In the genomic region with DNA sequence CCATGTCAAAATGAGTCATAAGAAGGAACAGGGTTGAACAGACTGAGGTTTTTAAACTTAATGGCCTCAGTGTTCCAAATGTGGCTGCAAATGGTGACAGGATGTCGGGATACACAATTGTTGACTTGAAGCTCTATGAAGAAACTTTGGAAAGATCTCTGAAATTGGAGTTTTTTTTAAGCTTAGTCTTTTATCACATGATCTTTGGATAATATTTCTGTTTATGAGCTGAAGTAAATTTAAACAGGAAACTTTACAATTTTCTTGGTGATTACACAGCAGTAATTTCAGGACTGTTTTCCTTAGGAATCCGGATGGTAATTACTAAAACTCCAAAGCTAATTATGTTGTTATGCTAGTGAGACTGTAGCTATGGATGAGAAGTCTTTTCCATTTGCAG, we compare ENCODE assay signal across 21 cellular contexts.
DNase-seq lines count a peak whose midpoint lies in the region; ATAC-seq and TF ChIP-seq lines count a peak whose summit lies in the region.
"Had no signal": no experiment of that assay in that cellular context is flagged by ENCODE, and none has a peak within 500 bp of the region (broad histone marks: within the 10 kb centered on the region; RNA-seq: fewer than 3 reads in every experiment).

No MANE protein-coding gene starts in this region.

- H3K27me3 ChIP-seq in A673 (replicated peaks; ENCODE audit: insufficient read depth, low read depth, low read length, poor library complexity), result no peaks in the 10 kb centered on the region
- no peaks in the 10 kb centered on the region for H3K27me3 ChIP-seq in osteoblast (ENCODE audit: insufficient read depth, low read length)

- no peak for TF ChIP-seq CTCF in A673 (conservative IDR thresholded peaks at IDR 0.05; ENCODE audit: low read depth, low read length)
- no peak for TF ChIP-seq CTCF in osteoblast (IDR thresholded peaks at IDR 0.05; ENCODE audit: extremely low read depth, low read depth, low read length)

- no peaks in the 10 kb centered on the region for H3K36me3 ChIP-seq in A673 (ENCODE audit: insufficient read depth, low read length, poor library complexity, severe bottlenecking)
- H3K36me3 ChIP-seq in osteoblast (ENCODE audit: insufficient read depth, low read length), result no peaks in the 10 kb centered on the region

- H3K4me2 ChIP-seq in osteoblast (ENCODE audit: insufficient read depth, low read length), result no peak overlapping the region
- H3K4me2 ChIP-seq: PC-9 had no signal

- POLR2A ChIA-PET in A673 (lab: Charles Lee; ENCODE audit: low non-redundant PET), result interaction anchor here (0.6 kb wide), 1 partner anchor 15 kb away, joined by 5 read pairs; no protein-coding TSS in a partner anchor

- no peaks in the 10 kb centered on the region for H3K9me3 ChIP-seq in A673 (ENCODE audit: low read depth, low read length, poor library complexity, severe bottlenecking)
- no peaks in the 10 kb centered on the region for H3K9me3 ChIP-seq in osteoblast (ENCODE audit: low read depth, low read length)

- no TSS peak for BruUV-seq in A673 (replicated peaks; lab: Mats Ljungman, UMichigan)

- no peak overlapping the region for H2AFZ ChIP-seq in osteoblast (ENCODE audit: low read length)
- H2AFZ ChIP-seq: PC-9 had no signal

- intact Hi-C loops in A673 (cut with micrococcal nuclease; ENCODE audit: unreplicated experiment), result no loop called here

- DNase-seq in A673 (ENCODE audit: low spot score), result peak; percentile 78
- DNase-seq in RPMI7951 (ENCODE audit: low read depth), result peak; percentile 31
- DNase-seq in foreskin melanocyte, result peak; percentile 81
- peak; percentile 57 for DNase-seq in osteoblast (ENCODE audit: insufficient read length, low spot score, missing footprints)
- no peak for DNase-seq in NCI-H1105 treated with DMSO at 0.1 percent for 48 hours (lab: John Stamatoyannopoulos, UW)
- no peak for DNase-seq in NCI-H748 treated with DMSO at 0.1 percent for 48 hours (lab: John Stamatoyannopoulos, UW)
- DNase-seq: DMS153; DND-41; NCI-H1105; NCI-H146; NCI-H1930; NCI-H2107; NCI-H524 treated with DMSO at 0.1 percent for 48 hours; NCI-H82; NK-92 treated with Interleukin-12 subunit alpha and Interleukin-12 subunit beta, amount 100 ng/mL, for 24 hours; PC-9; SHP77 had no signal

- H4K20me1 ChIP-seq in osteoblast (ENCODE audit: insufficient read depth, low read length), result no peaks in the 10 kb centered on the region

- H3K4me3 ChIP-seq in A673 (ENCODE audit: low read depth, low read length, poor library complexity, severe bottlenecking) (no peak overlapping the region), osteoblast (ENCODE audit: insufficient read depth, low read length) (no peak overlapping the region)
- H3K4me3 ChIP-seq: PC-9 had no signal

- H3K79me2 ChIP-seq in osteoblast (ENCODE audit: insufficient read depth, low read length), result no peaks in the 10 kb centered on the region

- H3K27ac ChIP-seq in A673 (ENCODE audit: low read depth, low read length, poor library complexity, severe bottlenecking) (no peak overlapping the region), osteoblast (ENCODE audit: low read depth, low read length) (no peak overlapping the region)
- H3K27ac ChIP-seq: 22Rv1, HL-60, PC-9, RWPE1 had no signal

- CTCF ChIA-PET in A673 (lab: Charles Lee), result no interaction called here

- H3K4me1 ChIP-seq in A673 (ENCODE audit: insufficient read depth, low read length, poor library complexity, severe bottlenecking), result peaks cover 19% of the 10 kb centered on the region
- H3K4me1 ChIP-seq in osteoblast (ENCODE audit: insufficient read depth, low read length), result no peaks in the 10 kb centered on the region

- no peak for ATAC-seq in HG03565 (IDR thresholded peaks at IDR 0.05; ENCODE audit: unreplicated experiment)

Comparison
In these comparisons a context has a peak if more than half of its experiments do, and no peak if none do; other contexts are left out.
1. DNase-seq: peak in A673 (single experiment), RPMI7951 (single experiment), foreskin melanocyte (single experiment) and osteoblast (single experiment); none in NCI-H1105 treated with DMSO at 0.1 percent for 48 hours (single experiment) and NCI-H748 treated with DMSO at 0.1 percent for 48 hours (single experiment).